In the genomic region with DNA sequence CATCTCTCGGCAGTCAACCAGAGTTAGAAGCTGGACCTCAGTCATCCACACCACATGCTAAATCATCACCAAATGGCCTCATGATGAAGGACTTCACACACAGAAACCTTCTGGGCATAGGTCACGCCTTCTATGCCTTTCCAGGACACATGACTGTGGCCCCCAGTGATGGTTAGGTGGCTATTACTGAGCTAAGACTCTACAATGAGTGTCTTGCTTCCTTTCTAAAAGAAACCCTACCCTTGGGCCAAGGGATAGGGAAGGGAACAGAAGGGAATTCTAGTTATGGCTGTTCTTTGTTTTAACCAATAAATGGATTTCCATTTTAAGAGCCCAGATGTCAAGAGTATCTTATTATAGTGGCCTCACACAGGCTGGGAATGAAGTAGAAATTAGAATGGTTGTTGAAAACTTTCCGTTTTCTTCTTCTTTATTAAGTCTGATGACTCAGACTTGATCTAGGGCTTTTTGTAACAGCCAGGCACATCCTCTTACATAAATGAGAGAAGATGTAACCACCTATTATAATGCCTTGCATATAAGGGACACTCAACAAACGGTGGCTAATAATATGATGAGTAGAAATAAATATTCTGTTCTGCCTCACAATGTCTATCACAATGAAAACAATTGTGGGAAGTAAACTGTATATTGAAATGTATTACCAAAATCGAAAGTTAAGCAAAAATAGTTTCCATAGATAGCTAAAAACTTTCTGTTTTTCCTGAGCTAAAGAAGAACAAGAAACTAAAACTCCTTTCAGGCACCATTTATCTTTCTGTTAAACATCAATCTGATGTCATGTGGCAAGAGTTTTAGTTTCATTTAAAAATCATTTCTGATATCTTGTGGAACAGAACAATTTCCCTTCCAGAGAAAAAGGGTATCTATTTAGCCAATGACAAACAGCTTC, we compare ENCODE assay signal across 10 cellular contexts.
A peak's percentile ranks its signal among the peaks of the same experiment; 100 is the strongest.
DNase-seq lines count a peak whose midpoint lies in the region; ATAC-seq and TF ChIP-seq lines count a peak whose summit lies in the region.
"Had no signal": no experiment of that assay in that cellular context is flagged by ENCODE, and none has a peak within 500 bp of the region (broad histone marks: within the 10 kb centered on the region; RNA-seq: fewer than 3 reads in every experiment).

No MANE protein-coding gene starts in this region.

- H4K20me1 ChIP-seq in neural progenitor cell (ENCODE audit: low read depth) = no peaks in the 10 kb centered on the region

- no peak overlapping the region for H2AFZ ChIP-seq in neural progenitor cell (replicated peaks)
- H2AFZ ChIP-seq: parathyroid adenoma had no signal

- H3K4me1 ChIP-seq in neural progenitor cell = no peaks in the 10 kb centered on the region
- H3K4me1 ChIP-seq: parathyroid adenoma, thyroid gland had no signal

- H3F3A ChIP-seq in neural progenitor cell (ENCODE audit: low read depth) = no peaks in the 10 kb centered on the region

- no peak for TF ChIP-seq CTCF in neural progenitor cell (IDR thresholded peaks at IDR 0.05)

- H3K9me3 Mint-ChIP-seq in neural progenitor cell = no peaks in the 10 kb centered on the region

- H3K27me3 ChIP-seq in neural progenitor cell = no peaks in the 10 kb centered on the region
- H3K27me3 ChIP-seq: thyroid gland had no signal

- H3K27me3 Mint-ChIP-seq in neural progenitor cell (ENCODE audit: insufficient read depth, low read depth) = peaks cover 4% of the 10 kb centered on the region

- no peak overlapping the region for H3K4me2 ChIP-seq in neural progenitor cell

- H3K36me3 ChIP-seq in neural progenitor cell = no peaks in the 10 kb centered on the region
- H3K36me3 ChIP-seq: thyroid gland had no signal

- DNase-seq in AML-193 (lab: John Stamatoyannopoulos, UW) = peak; percentile 16 to 39
- DNase-seq in NOMO-1 treated with dmso at 0.1 percent for 144 hours (lab: John Stamatoyannopoulos, UW; ENCODE audit: unreplicated experiment) = peak; percentile 16
- DNase-seq in neural progenitor cell (ENCODE audit: low spot score) = no peak
- no peak for DNase-seq in ecto neural progenitor cell (ENCODE audit: low spot score)
- no peak for DNase-seq in NK-92 (lab: John Stamatoyannopoulos, UW; ENCODE audit: unreplicated experiment)
- no peak for DNase-seq in DMS153 (lab: John Stamatoyannopoulos, UW)
- DNase-seq: thyroid gland had no signal

- H3K4me3 Mint-ChIP-seq in neural progenitor cell = no peak overlapping the region

- H3K27ac Mint-ChIP-seq in neural progenitor cell = no peak overlapping the region

- no peak overlapping the region for H3K27ac ChIP-seq in neural progenitor cell
- H3K27ac ChIP-seq: parathyroid adenoma, thyroid gland had no signal

- peaks cover 2% of the 10 kb centered on the region for H3K36me3 Mint-ChIP-seq in neural progenitor cell

- H3K9me3 ChIP-seq in neural progenitor cell (ENCODE audit: low read depth) = no peaks in the 10 kb centered on the region
- H3K9me3 ChIP-seq: thyroid gland had no signal

- H3K4me1 Mint-ChIP-seq in neural progenitor cell = peaks cover 5% of the 10 kb centered on the region

- H3K9ac ChIP-seq in neural progenitor cell = no peak overlapping the region
- H3K9ac ChIP-seq: parathyroid adenoma had no signal

- ATAC-seq in GM19023 (IDR thresholded peaks at IDR 0.05; ENCODE audit: unreplicated experiment) = peak; percentile 46
- ATAC-seq in HG02970 (IDR thresholded peaks at IDR 0.05; ENCODE audit: low FRiP score, unreplicated experiment) = peak; percentile 62

- H3K4me3 ChIP-seq in neural progenitor cell = no peak overlapping the region
- H3K4me3 ChIP-seq: thyroid gland had no signal

- no peaks in the 10 kb centered on the region for H3K79me2 ChIP-seq in neural progenitor cell (ENCODE audit: low read depth)
- H3K79me2 ChIP-seq: parathyroid adenoma had no signal

Comparison
In these comparisons a context has a peak if more than half of its experiments do, and no peak if none do; other contexts are left out.
1. DNase-seq: peak in AML-193 (2 of 2) and NOMO-1 treated with dmso at 0.1 percent for 144 hours (single experiment); none in neural progenitor cell (single experiment), ecto neural progenitor cell (single experiment), NK-92 (single experiment) and DMS153 (single experiment).